8 cellular contexts compared by ENCODE assay signal in the genomic region with DNA sequence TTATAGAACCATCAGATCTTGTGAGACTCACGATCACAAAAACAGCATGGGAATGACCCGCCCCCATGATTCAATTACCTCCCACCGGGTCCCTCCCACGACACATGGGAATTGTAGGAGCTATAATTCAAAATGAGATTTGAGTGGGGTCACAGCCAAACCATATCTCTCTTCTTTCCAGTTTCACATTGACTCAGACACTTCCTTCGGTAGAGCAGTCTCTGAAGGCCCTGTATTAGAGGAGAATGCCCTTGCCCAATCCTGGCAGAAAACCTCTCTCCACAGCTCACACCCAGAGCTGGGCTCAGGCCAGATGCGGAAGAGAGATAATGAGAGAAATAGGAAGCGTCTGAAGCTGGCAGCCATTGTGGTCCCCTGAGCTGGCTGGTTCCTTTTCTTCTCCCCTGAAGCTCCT.
DNase-seq lines count a peak whose midpoint lies in the region; ATAC-seq and TF ChIP-seq lines count a peak whose summit lies in the region.

No MANE protein-coding gene starts in this region.

- DNase-seq in CD1c-positive myeloid dendritic cell (ENCODE audit: extremely low spot score) (peak; percentile 95), erythroblast (lab: John Stamatoyannopoulos, UW) (peak; percentile 44 to 63), NCI-H1694 treated with DMSO at 0.1 percent for 48 hours (lab: John Stamatoyannopoulos, UW) (no peak), NCI-H774 (lab: John Stamatoyannopoulos, UW) (no peak), foreskin melanocyte (no peak), glomerular visceral epithelial cell (ENCODE audit: extremely low spot score) (no peak)

- TF ChIP-seq POLR2A in erythroblast (IDR thresholded peaks at IDR 0.05; ENCODE audit: low read length) = no peak

- peak; percentile 71 for ATAC-seq in GM19395 (IDR thresholded peaks at IDR 0.05; ENCODE audit: unreplicated experiment)
- peak; percentile 30 for ATAC-seq in HG03280 (IDR thresholded peaks at IDR 0.05; ENCODE audit: unreplicated experiment)

Comparison
In these comparisons a context has a peak if more than half of its experiments do, and no peak if none do; other contexts are left out.
1. DNase-seq: peak in CD1c-positive myeloid dendritic cell (single experiment) and erythroblast (2 of 2); none in NCI-H1694 treated with DMSO at 0.1 percent for 48 hours (single experiment), NCI-H774 (single experiment), foreskin melanocyte (single experiment) and glomerular visceral epithelial cell (single experiment).